Comparison of ENCODE assay signal across 8 cellular contexts in the genomic region with DNA sequence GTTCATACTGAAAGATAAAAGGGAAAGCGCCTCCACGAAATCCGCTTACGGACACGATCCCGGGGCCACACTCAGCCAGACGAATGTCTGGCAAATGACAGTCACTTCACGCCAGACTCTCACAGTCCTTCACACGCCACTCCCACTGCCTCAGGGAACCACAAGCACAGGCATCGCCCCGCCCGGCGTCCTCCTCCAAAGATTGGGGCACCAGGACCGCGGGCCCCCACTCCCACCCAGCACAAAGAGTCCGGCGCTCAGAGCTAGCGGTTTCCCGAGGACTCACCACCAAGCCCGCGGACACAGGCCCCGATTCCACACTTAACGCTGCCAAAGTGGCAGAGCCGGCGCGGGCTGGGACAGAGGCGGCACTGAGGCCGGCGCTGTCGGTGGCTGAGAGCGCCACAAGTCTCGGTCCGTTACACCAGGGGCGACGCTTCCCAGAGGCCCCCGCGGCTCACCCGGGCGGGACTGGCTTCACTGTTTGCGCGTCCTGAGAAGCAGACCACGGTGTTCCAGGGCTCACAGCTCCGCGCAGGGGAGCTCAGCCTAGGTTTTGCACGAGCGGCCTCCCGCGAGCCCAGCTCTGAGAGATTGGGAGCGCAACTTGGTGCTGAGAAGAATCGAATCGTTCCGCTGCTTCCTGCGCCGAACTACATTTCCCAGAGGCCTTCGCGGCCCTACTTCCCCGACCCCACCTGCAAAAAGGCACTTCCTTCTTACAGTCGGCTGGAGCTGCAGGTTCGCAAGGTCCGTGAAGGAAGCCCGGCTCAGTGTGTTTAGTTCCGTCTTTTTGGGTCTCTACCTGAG. TPM values are rescaled to one million over a fixed set of nuclear protein-coding genes. Genes with fewer than 3 reads are reported as not detected.
DNase-seq lines count a peak whose midpoint lies in the region; ATAC-seq, FAIRE-seq and TF ChIP-seq lines count a peak whose summit lies in the region.

ZNF569 (minus strand) TSS at position 647 of the 810 bp plus-strand sequence. CDS start 22,523 bp downstream, outside the sequence.

- intact Hi-C loops in mucosa of descending colon (cut with DNase I, micrococcal nuclease), result no loop called here

- peak within 1 kb of the TSS; percentile 83 for H3K9ac ChIP-seq in OCI-LY1 (ENCODE audit: low read length)

- H3K4me1 ChIP-seq in OCI-LY1 (ENCODE audit: insufficient read depth, low read length, severe bottlenecking) (peaks cover 14% of the 10 kb centered on the region), mucosa of descending colon (ENCODE audit: low read depth) (peaks cover 18% of the 10 kb centered on the region)

- peak within 1 kb of the TSS; percentile 76; the same call in 1 of the 2 replicates for H2AFZ ChIP-seq in OCI-LY1 (ENCODE audit: low read length)

- 0 out of 2 replicates have a peak, but pooled peaks cover 6% of the 10 kb centered on the region for H3K79me2 ChIP-seq in OCI-LY1 (ENCODE audit: insufficient read depth, low read length)

- DNase-seq in COLO829 (ENCODE audit: low spot score) (peak; percentile 63), HTR-8/SVneo (ENCODE audit: insufficient read length, low spot score) (peak; percentile 85), activated T-cell treated with anti-CD3 and anti-CD28 coated beads for 48 hours (ENCODE audit: low read depth) (peak; percentile 76), epithelial cell of proximal tubule (ENCODE audit: low read depth) (peak; percentile 80), mucosa of descending colon (peak; percentile 89 to 96 (median 93))
- peak; percentile 69 to 77 for DNase-seq in stimulated activated CD8-positive, alpha-beta memory T cell treated with anti-CD3 and anti-CD28 coated beads, Interleukin-4, amount 100 ng/mL, for 1 hour (ENCODE audit: low read depth in 2 of 2, low spot score in 1 of 2)

- no peaks in the 10 kb centered on the region for H3F3A ChIP-seq in OCI-LY1 (ENCODE audit: insufficient read depth, low read length)

- H3K36me3 ChIP-seq in OCI-LY1 (ENCODE audit: insufficient read depth, low read length), result peaks cover 45% of the 10 kb centered on the region
- no peaks in the 10 kb centered on the region for H3K36me3 ChIP-seq in mucosa of descending colon (ENCODE audit: low read depth)

- H4K20me1 ChIP-seq in OCI-LY1 (ENCODE audit: insufficient read depth, low read length), result no peaks in the 10 kb centered on the region

- peak; percentile 94 for FAIRE-seq in HTR-8/SVneo (lab: Jason Lieb, UNC)

- H3K9me3 ChIP-seq in OCI-LY1 (ENCODE audit: low read length) (peaks cover 19% of the 10 kb centered on the region), mucosa of descending colon (peaks cover 17% of the 10 kb centered on the region)

- TF ChIP-seq CTCF in OCI-LY1 (IDR thresholded peaks at IDR 0.05; ENCODE audit: low read length), result no peak
- TF ChIP-seq CTCF in epithelial cell of proximal tubule (conservative IDR thresholded peaks at IDR 0.05; ENCODE audit: low read depth, low read length), result no peak
- TF ChIP-seq CTCF in mucosa of descending colon (IDR thresholded peaks at IDR 0.05), result no peak

- H3K27ac ChIP-seq in OCI-LY1 (ENCODE audit: low read depth, low read length, poor library complexity, severe bottlenecking), result peak within 1 kb of the TSS; percentile 83

- H3K4me2 ChIP-seq in OCI-LY1 (ENCODE audit: low read length), result peak within 1 kb of the TSS; percentile 90

- H3K4me3 ChIP-seq in OCI-LY1 (ENCODE audit: low read depth, low read length, poor library complexity, severe bottlenecking) (peak within 1 kb of the TSS; percentile 72), epithelial cell of proximal tubule (ENCODE audit: low read depth, low read length) (peak within 1 kb of the TSS; percentile 87), mucosa of descending colon (peak within 1 kb of the TSS; percentile 36)

- ATAC-seq in GM21360 (IDR thresholded peaks at IDR 0.05; ENCODE audit: unreplicated experiment) (peak; percentile 43), mucosa of descending colon (peak; percentile 90)

- H3K27me3 ChIP-seq in OCI-LY1 (ENCODE audit: insufficient read depth, low read length), result no peaks in the 10 kb centered on the region

- no peaks in the 10 kb centered on the region for H3K9me2 ChIP-seq in OCI-LY1 (ENCODE audit: low read depth, low read length)

RNA-seq across cellular contexts. Expression of gene ZNF569, which starts in this region (rescaled TPM):
- total RNA-seq in epithelial cell of proximal tubule, result 3.7 and 6.5 TPM in 2 replicates
- 1 to 10 TPM; 1.8 to 6.3 (median 2.1) TPM for total RNA-seq in mucosa of descending colon

Comparison
In these comparisons a context has a peak if more than half of its experiments do, and no peak if none do; other contexts are left out.
1. Peak in every context shown above with its lines: DNase-seq, ATAC-seq, H3K4me3 ChIP-seq and H3K27ac ChIP-seq.
2. H3K4me3 ChIP-seq: peak in every context shown above with its lines; median percentile 87 in epithelial cell of proximal tubule; 72 in OCI-LY1; 36 in mucosa of descending colon.